In genomic region chr9:112750111-112750766, GRCh38 we compare ENCODE assay signal across 8 cellular contexts. TPM values are rescaled to one million over a fixed set of nuclear protein-coding genes. Genes with fewer than 3 reads are reported as not detected.
DNase-seq lines count a peak whose midpoint lies in the region; ATAC-seq and TF ChIP-seq lines count a peak whose summit lies in the region.

A gene with protein sequence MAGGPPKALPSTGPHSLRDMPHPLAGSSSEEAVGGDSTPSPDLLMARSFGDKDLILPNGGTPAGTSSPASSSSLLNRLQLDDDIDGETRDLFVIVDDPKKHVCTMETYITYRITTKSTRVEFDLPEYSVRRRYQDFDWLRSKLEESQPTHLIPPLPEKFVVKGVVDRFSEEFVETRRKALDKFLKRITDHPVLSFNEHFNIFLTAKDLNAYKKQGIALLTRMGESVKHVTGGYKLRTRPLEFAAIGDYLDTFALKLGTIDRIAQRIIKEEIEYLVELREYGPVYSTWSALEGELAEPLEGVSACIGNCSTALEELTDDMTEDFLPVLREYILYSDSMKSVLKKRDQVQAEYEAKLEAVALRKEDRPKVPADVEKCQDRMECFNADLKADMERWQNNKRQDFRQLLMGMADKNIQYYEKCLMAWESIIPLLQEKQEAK (plus strand): TSS chr9:112750760. CDS start chr9:112751002, 242 bp downstream.

- peak within 1 kb of the TSS; percentile 77 for H3K4me3 Mint-ChIP-seq in activated CD4-positive, alpha-beta T cell treated with anti-CD3 and anti-CD28 coated beads, Interleukin-2, amount 10 ng/mL, durations not matched to agents 7 days and 5 days

- H3K4me3 ChIP-seq in coronary artery = peak within 1 kb of the TSS; percentile 98

- TF ChIP-seq CTCF in coronary artery (IDR thresholded peaks at IDR 0.05) = no peak

- H3K9me3 Mint-ChIP-seq in activated CD4-positive, alpha-beta T cell treated with anti-CD3 and anti-CD28 coated beads, Interleukin-2, amount 10 ng/mL, durations not matched to agents 7 days and 5 days = no peaks in the 10 kb centered on the region

- H3K27me3 Mint-ChIP-seq in activated CD4-positive, alpha-beta T cell treated with anti-CD3 and anti-CD28 coated beads, Interleukin-2, amount 10 ng/mL, durations not matched to agents 7 days and 5 days = no peaks in the 10 kb centered on the region

- CTCF ChIA-PET in activated CD4-positive, alpha-beta T cell treated with anti-CD3 and anti-CD28 coated beads, Interleukin-2, amount 10 ng/mL, durations not matched to agents 7 days and 5 days (lab: Charles Lee) = interaction anchor here (0.6 to 1.5 kb wide), 3 partner anchors 43 to 1321 kb away, joined by 3 to 4 read pairs (median 3); no protein-coding TSS in a partner anchor

- peaks cover 60% of the 10 kb centered on the region for H3K4me1 Mint-ChIP-seq in activated CD4-positive, alpha-beta T cell treated with anti-CD3 and anti-CD28 coated beads, Interleukin-2, amount 10 ng/mL, durations not matched to agents 7 days and 5 days

- ATAC-seq in GM19023 (IDR thresholded peaks at IDR 0.05; ENCODE audit: unreplicated experiment) (peak; percentile 83), HG03175 (IDR thresholded peaks at IDR 0.05; ENCODE audit: unreplicated experiment) (peak; percentile 72)

- H3K36me3 Mint-ChIP-seq in activated CD4-positive, alpha-beta T cell treated with anti-CD3 and anti-CD28 coated beads, Interleukin-2, amount 10 ng/mL, durations not matched to agents 7 days and 5 days (ENCODE audit: low read depth) = peaks cover 1% of the 10 kb centered on the region

- peak within 1 kb of the TSS; percentile 77 for H3K27ac Mint-ChIP-seq in activated CD4-positive, alpha-beta T cell treated with anti-CD3 and anti-CD28 coated beads, Interleukin-2, amount 10 ng/mL, durations not matched to agents 7 days and 5 days

- POLR2A ChIA-PET in activated CD4-positive, alpha-beta T cell treated with anti-CD3 and anti-CD28 coated beads, Interleukin-2, amount 10 ng/mL, durations not matched to agents 7 days and 5 days (lab: Charles Lee) = no interaction called here

- DNase-seq in AML-193 (lab: John Stamatoyannopoulos, UW) (peak; percentile 80), NCI-H446 treated with DMSO at 0.1 percent for 48 hours (lab: John Stamatoyannopoulos, UW) (peak; percentile 47), coronary artery (ENCODE audit: low spot score) (peak; percentile 94), left kidney (ENCODE audit: low read depth, low spot score) (peak; percentile 96)
- peak; percentile 77 for DNase-seq in activated CD4-positive, alpha-beta T cell treated with anti-CD3 and anti-CD28 coated beads, Interleukin-2, amount 10 ng/mL, durations not matched to agents 7 days and 5 days
- peak; percentile 68 for DNase-seq in stimulated activated CD4-positive, alpha-beta T cell treated with anti-CD3 and anti-CD28 coated beads, Interleukin-1b, Interleukin-23, amount 100 ng/mL, for 48 hours

- peak within 1 kb of the TSS; percentile 84 to 85 for H3K27ac ChIP-seq in coronary artery

RNA-seq across cellular contexts. Expression of the gene that starts here (rescaled TPM):
- 1 to 10 TPM; 6.9 to 7.4 TPM for total RNA-seq in activated CD4-positive, alpha-beta T cell treated with anti-CD3 and anti-CD28 coated beads, Interleukin-2, amount 10 ng/mL, durations not matched to agents 7 days and 5 days

Comparison
In these comparisons a context has a peak if more than half of its experiments do, and no peak if none do; other contexts are left out.
1. Peak in every context shown above with its lines: DNase-seq, ATAC-seq, H3K4me3 ChIP-seq and H3K27ac ChIP-seq.